Comparison of ENCODE assay signal across 13 cellular contexts in the genomic region with DNA sequence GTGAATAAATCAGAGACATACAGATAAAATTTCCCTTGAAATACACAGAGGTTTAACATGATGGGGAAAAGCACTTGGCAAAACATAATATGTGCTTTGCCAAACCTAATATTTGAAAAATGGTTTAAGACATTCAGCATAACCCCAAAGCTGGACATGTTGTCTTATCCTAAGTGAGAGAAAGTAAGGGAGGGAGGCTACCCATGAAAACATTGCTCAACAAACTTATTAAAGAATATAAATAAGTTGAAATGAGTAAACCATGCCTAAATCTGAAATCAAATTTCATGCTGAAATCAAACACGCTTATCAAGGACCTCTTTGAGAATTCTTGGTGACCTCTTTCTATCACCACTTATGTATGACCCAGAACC.
DNase-seq lines count a peak whose midpoint lies in the region; ATAC-seq and TF ChIP-seq lines count a peak whose summit lies in the region.
"Had no signal": no experiment of that assay in that cellular context is flagged by ENCODE, and none has a peak within 500 bp of the region (broad histone marks: within the 10 kb centered on the region; RNA-seq: fewer than 3 reads in every experiment).

No MANE protein-coding gene starts in this region.

- TF ChIP-seq POLR2A in adrenal gland (IDR thresholded peaks at IDR 0.05): no peak

- H3K9me3 Mint-ChIP-seq in activated naive CD8-positive, alpha-beta T cell (ENCODE audit: low read depth): peaks cover 3% of the 10 kb centered on the region
- no peaks in the 10 kb centered on the region for H3K9me3 Mint-ChIP-seq in activated naive CD8-positive, alpha-beta T cell treated with anti-CD3 and anti-CD28 coated beads, Interleukin-2, amount 50 U/mL, for 24 hours
- no peaks in the 10 kb centered on the region for H3K9me3 Mint-ChIP-seq in stimulated activated memory B cell treated with anti-CD40 and anti-IgM and Interleukin-4, amounts not matched to agents 10 μg/mL and 1 μg/mL and 100 μg/mL, for 72 hours

- H3K36me3 ChIP-seq in neutrophil (peaks cover 30% of the 10 kb centered on the region), adrenal gland (replicated peaks in 1 of 2) (no peaks in the 10 kb centered on the region), aorta (ENCODE audit: control insufficient read depth in 1 of 2, insufficient read depth in 2 of 2, low read length in 1 of 2) (no peaks in the 10 kb centered on the region)
- H3K36me3 ChIP-seq: HAP-1 had no signal

- H3K27ac ChIP-seq in neutrophil: peak overlapping the region; percentile 12
- no peak overlapping the region for H3K27ac ChIP-seq in adrenal gland
- no peak overlapping the region for H3K27ac ChIP-seq in aorta (ENCODE audit: low read depth in 1 of 2, low read length in 2 of 2)
- H3K27ac ChIP-seq: BLaER1 treated with 17β-estradiol and CSF1 and Interleukin-3, amounts not matched to agents 10 nM and 100 nM; GM23248 had no signal

- DNase-seq in activated naive CD8-positive, alpha-beta T cell treated with anti-CD3 and anti-CD28 coated beads, Interleukin-2, amount 50 U/mL, for 24 hours: no peak
- DNase-seq in adrenal gland (no peak), aorta (no peak)
- DNase-seq: 8988T, Caco-2, GM23248, IMR-90 had no signal

- H3K4me1 ChIP-seq in neutrophil (ENCODE audit: control insufficient read depth in 1 of 2, insufficient read depth in 1 of 2, low read depth in 1 of 2, low read length in 1 of 2): no peaks in the 10 kb centered on the region
- no peaks in the 10 kb centered on the region for H3K4me1 ChIP-seq in adrenal gland (replicated peaks in 1 of 2)
- peaks cover 0 to 2% of the 10 kb centered on the region in 2 donors for H3K4me1 ChIP-seq in aorta (ENCODE audit: control insufficient read depth in 1 of 2, insufficient read depth in 2 of 2, low read length in 2 of 2)
- H3K4me1 ChIP-seq: BLaER1 treated with 17β-estradiol and CSF1 and Interleukin-3, amounts not matched to agents 10 nM and 100 nM; Caco-2; HAP-1 had no signal

- peaks cover 48% of the 10 kb centered on the region for H3K4me1 Mint-ChIP-seq in activated naive CD8-positive, alpha-beta T cell (ENCODE audit: low read depth)
- peaks cover 11% of the 10 kb centered on the region for H3K4me1 Mint-ChIP-seq in activated naive CD8-positive, alpha-beta T cell treated with anti-CD3 and anti-CD28 coated beads, Interleukin-2, amount 50 U/mL, for 24 hours
- H3K4me1 Mint-ChIP-seq in stimulated activated memory B cell treated with anti-CD40 and anti-IgM and Interleukin-4, amounts not matched to agents 10 μg/mL and 1 μg/mL and 100 μg/mL, for 72 hours: peaks cover 23% of the 10 kb centered on the region

- peak overlapping the region; percentile 13 for H3K27ac Mint-ChIP-seq in activated naive CD8-positive, alpha-beta T cell
- H3K27ac Mint-ChIP-seq in activated naive CD8-positive, alpha-beta T cell treated with anti-CD3 and anti-CD28 coated beads, Interleukin-2, amount 50 U/mL, for 24 hours: no peak overlapping the region
- H3K27ac Mint-ChIP-seq in stimulated activated memory B cell treated with anti-CD40 and anti-IgM and Interleukin-4, amounts not matched to agents 10 μg/mL and 1 μg/mL and 100 μg/mL, for 72 hours: peak overlapping the region; percentile 28

- H3K36me3 Mint-ChIP-seq in activated naive CD8-positive, alpha-beta T cell: peaks cover 51% of the 10 kb centered on the region
- H3K36me3 Mint-ChIP-seq in activated naive CD8-positive, alpha-beta T cell treated with anti-CD3 and anti-CD28 coated beads, Interleukin-2, amount 50 U/mL, for 24 hours (ENCODE audit: low read depth): peaks cover 34% of the 10 kb centered on the region
- peaks cover 55% of the 10 kb centered on the region for H3K36me3 Mint-ChIP-seq in stimulated activated memory B cell treated with anti-CD40 and anti-IgM and Interleukin-4, amounts not matched to agents 10 μg/mL and 1 μg/mL and 100 μg/mL, for 72 hours

- WGBS in adrenal gland, 4 donors: 88 to 97% (median 90%) methylated on average over 1 of the region's 1 CpG
- WGBS in aorta, 2 donors: 93% methylated on average over 1 of the region's 1 CpG

- H3K9me3 ChIP-seq in neutrophil (no peaks in the 10 kb centered on the region), adrenal gland (replicated peaks in 1 of 3) (no peaks in the 10 kb centered on the region), aorta (ENCODE audit: control insufficient read depth, low read length) (no peaks in the 10 kb centered on the region)
- H3K9me3 ChIP-seq: BLaER1 treated with 17β-estradiol and CSF1 and Interleukin-3, amounts not matched to agents 10 nM and 100 nM; Caco-2; HAP-1 had no signal

- H3K4me3 Mint-ChIP-seq in activated naive CD8-positive, alpha-beta T cell: no peak overlapping the region
- no peak overlapping the region for H3K4me3 Mint-ChIP-seq in activated naive CD8-positive, alpha-beta T cell treated with anti-CD3 and anti-CD28 coated beads, Interleukin-2, amount 50 U/mL, for 24 hours
- H3K4me3 Mint-ChIP-seq in stimulated activated memory B cell treated with anti-CD40 and anti-IgM and Interleukin-4, amounts not matched to agents 10 μg/mL and 1 μg/mL and 100 μg/mL, for 72 hours: no peak overlapping the region

- no peak for ATAC-seq in activated naive CD8-positive, alpha-beta T cell treated with anti-CD3 and anti-CD28 coated beads, Interleukin-2, amount 50 U/mL, for 24 hours
- ATAC-seq in stimulated activated memory B cell treated with anti-CD40 and anti-IgM and Interleukin-4, amounts not matched to agents 10 μg/mL and 1 μg/mL and 100 μg/mL, for 72 hours: no peak
- no peak for ATAC-seq in HG03280 (IDR thresholded peaks at IDR 0.05; ENCODE audit: unreplicated experiment)
- ATAC-seq in aorta (ENCODE audit: low FRiP score): no peak

- H3K27me3 ChIP-seq in neutrophil: no peaks in the 10 kb centered on the region
- H3K27me3 ChIP-seq in adrenal gland: no peaks in the 10 kb centered on the region
- H3K27me3 ChIP-seq in aorta (ENCODE audit: control insufficient read depth in 1 of 2, insufficient read depth in 2 of 2, low read length in 1 of 2): no peaks in the 10 kb centered on the region
- H3K27me3 ChIP-seq: BLaER1 treated with 17β-estradiol and CSF1 and Interleukin-3, amounts not matched to agents 10 nM and 100 nM had no signal

- no peak overlapping the region for H3K4me3 ChIP-seq in neutrophil (ENCODE audit: low read depth in 1 of 2, low read length in 1 of 2)
- no peak overlapping the region for H3K4me3 ChIP-seq in adrenal gland
- H3K4me3 ChIP-seq in aorta (ENCODE audit: low read length in 2 of 2): no peak overlapping the region
- H3K4me3 ChIP-seq: BLaER1 treated with 17β-estradiol and CSF1 and Interleukin-3, amounts not matched to agents 10 nM and 100 nM; GM23248; HAP-1 had no signal

- no peak for TF ChIP-seq CTCF in neutrophil (IDR thresholded peaks at IDR 0.05)
- no peak for TF ChIP-seq CTCF in adrenal gland (IDR thresholded peaks at IDR 0.05)

- H3K27me3 Mint-ChIP-seq in activated naive CD8-positive, alpha-beta T cell: no peaks in the 10 kb centered on the region
- H3K27me3 Mint-ChIP-seq in activated naive CD8-positive, alpha-beta T cell treated with anti-CD3 and anti-CD28 coated beads, Interleukin-2, amount 50 U/mL, for 24 hours: no peaks in the 10 kb centered on the region
- H3K27me3 Mint-ChIP-seq in stimulated activated memory B cell treated with anti-CD40 and anti-IgM and Interleukin-4, amounts not matched to agents 10 μg/mL and 1 μg/mL and 100 μg/mL, for 72 hours: no peaks in the 10 kb centered on the region

- intact Hi-C loops in adrenal gland (cut with DNase I): no loop called here
- intact Hi-C loops in aorta (cut with DNase I): no loop called here
